Comparison of ENCODE assay signal across 14 cellular contexts in genomic region chr10:44309939-44310761, GRCh38.
A peak's percentile ranks its signal among the peaks of the same experiment; 100 is the strongest.
DNase-seq lines count a peak whose midpoint lies in the region; ATAC-seq, FAIRE-seq and TF ChIP-seq lines count a peak whose summit lies in the region.
"Had no signal": no experiment of that assay in that cellular context is flagged by ENCODE, and none has a peak within 500 bp of the region (broad histone marks: within the 10 kb centered on the region; RNA-seq: fewer than 3 reads in every experiment).

No MANE protein-coding gene starts in this region.

- no peak for ATAC-seq in heart left ventricle
- no peak for ATAC-seq in GM12878
- peak in 1 of 2 donors; percentile 37 for ATAC-seq in naive thymus-derived CD8-positive, alpha-beta T cell
- no peak for ATAC-seq in GM18870 (IDR thresholded peaks at IDR 0.05; ENCODE audit: unreplicated experiment)
- ATAC-seq in HG03439 (IDR thresholded peaks at IDR 0.05; ENCODE audit: unreplicated experiment) = no peak

- H3K4me3 ChIP-seq in heart left ventricle = peak overlapping the region in 9 of 12 donors; percentile 43 to 60 (median 50)
- H3K4me3 ChIP-seq in GM12878 = no peak overlapping the region; the same call in 1 of the 2 replicates
- peak overlapping the region in 1 of 2 donors; percentile 21 for H3K4me3 ChIP-seq in vagina
- H3K4me3 ChIP-seq: HAP-1 had no signal

- H3K36me3 ChIP-seq in heart left ventricle = no peaks in the 10 kb centered on the region
- no peaks in the 10 kb centered on the region for H3K36me3 ChIP-seq in GM12878 (ENCODE audit: control insufficient read depth in 2 of 2, insufficient read depth in 2 of 2, low read length in 1 of 2)
- no peaks in the 10 kb centered on the region for H3K36me3 ChIP-seq in vagina
- H3K36me3 ChIP-seq: colonic mucosa, HAP-1, upper lobe of left lung had no signal

- TF ChIP-seq CTCF in heart left ventricle (IDR thresholded peaks at IDR 0.05) = no peak
- no peak for TF ChIP-seq CTCF in GM12878 (IDR thresholded peaks at IDR 0.05 in 2 of 3, conservative IDR thresholded peaks at IDR 0.05 in 1 of 3; ENCODE audit: control insufficient read depth in 2 of 3, extremely low read depth in 1 of 3, insufficient read depth in 1 of 3, low read depth in 3 of 3, low read length in 3 of 3)
- TF ChIP-seq CTCF in vagina (IDR thresholded peaks at IDR 0.05) = no peak

- H3K27me3 Mint-ChIP-seq in naive thymus-derived CD8-positive, alpha-beta T cell = peaks cover 14 to 40% (median 16%) of the 10 kb centered on the region in 5 donors

- peak overlapping the region; percentile 28; the same call in 1 of the 2 replicates for H2AFZ ChIP-seq in GM12878 (ENCODE audit: control insufficient read depth, low read depth, low read length)

- SMC1A ChIA-PET in GM12878 (lab: Charles Lee; ENCODE audit: uncharacterized antibody, unreplicated experiment) = interaction anchor here (1.0 to 2.4 kb wide), 2 partner anchors 49 to 208 kb away, joined by 3 to 19 read pairs; no protein-coding TSS in a partner anchor

- H3K27me3 ChIP-seq in heart left ventricle (no peaks in the 10 kb centered on the region), GM12878 (replicated peaks in 1 of 2; ENCODE audit: control insufficient read depth in 2 of 2, insufficient read depth in 2 of 2, low read length in 1 of 2) (no peaks in the 10 kb centered on the region), vagina (no peaks in the 10 kb centered on the region)
- H3K27me3 ChIP-seq: colonic mucosa, upper lobe of left lung had no signal

- RAD21 ChIA-PET in GM12878 (lab: Charles Lee; ENCODE audit: unreplicated experiment) = interaction anchor here (1.3 to 1.4 kb wide), 2 partner anchors 10 to 185 kb away, joined by 3 to 4 read pairs; no protein-coding TSS in a partner anchor

- no peaks in the 10 kb centered on the region for H4K20me1 ChIP-seq in GM12878 (ENCODE audit: control insufficient read depth, insufficient read depth)

- no peaks in the 10 kb centered on the region for H3K9me3 Mint-ChIP-seq in naive thymus-derived CD8-positive, alpha-beta T cell
- H3K9me3 Mint-ChIP-seq: activated CD4-positive, alpha-beta memory T cell treated with anti-CD3 and anti-CD28 coated beads, Interleukin-2, amount 10 ng/mL, durations not matched to agents 7 days and 5 days; neural crest cell had no signal

- peak overlapping the region in 5 of 10 donors; percentile 20 to 93 (median 24) for H3K27ac Mint-ChIP-seq in naive thymus-derived CD8-positive, alpha-beta T cell
- H3K27ac Mint-ChIP-seq: activated CD4-positive, alpha-beta memory T cell treated with anti-CD3 and anti-CD28 coated beads, Interleukin-2, amount 10 ng/mL, durations not matched to agents 7 days and 5 days had no signal

- no peak for TF ChIP-seq EP300 in GM12878 (IDR thresholded peaks at IDR 0.05; ENCODE audit: borderline replicate concordance in 1 of 2, control insufficient read depth in 1 of 2, low read depth in 2 of 2, low read length in 2 of 2)

- FAIRE-seq in GM12878 (lab: Jason Lieb, UNC) = no peak

- H3K4me1 ChIP-seq in heart left ventricle (peaks cover 0 to 12% (median 10%) of the 10 kb centered on the region in 12 donors), GM12878 (ENCODE audit: control insufficient read depth, insufficient read depth, low read length) (peaks cover 29% of the 10 kb centered on the region), vagina (peaks cover 31% of the 10 kb centered on the region)
- H3K4me1 ChIP-seq: HAP-1 had no signal

- no TSS peak for BruUV-seq in GM12878 (replicated peaks; lab: Mats Ljungman, UMichigan)

- DNase-seq in heart left ventricle (no peak), cardiac septum (ENCODE audit: low spot score) (no peak), GM12878 (ENCODE audit: low read depth, low spot score) (no peak), vagina (ENCODE audit: extremely low spot score in 2 of 2) (peak in 1 of 2 donors; percentile 78)
- peak in 2 of 10 donors; percentile 5 to 10 for DNase-seq in naive thymus-derived CD8-positive, alpha-beta T cell
- no peak for DNase-seq in activated CD4-positive, alpha-beta T cell treated with anti-CD3 and anti-CD28 coated beads for 4 hours
- DNase-seq: T1000 had no signal

- H3K4me3 Mint-ChIP-seq in naive thymus-derived CD8-positive, alpha-beta T cell = peak overlapping the region in 8 of 10 donors; percentile 32 to 75 (median 60)
- H3K4me3 Mint-ChIP-seq: activated CD4-positive, alpha-beta memory T cell treated with anti-CD3 and anti-CD28 coated beads, Interleukin-2, amount 10 ng/mL, durations not matched to agents 7 days and 5 days; neural crest cell had no signal

- H3K9me3 ChIP-seq in heart left ventricle = no peaks in the 10 kb centered on the region
- no peaks in the 10 kb centered on the region; the same call in 2 of the 3 replicates for H3K9me3 ChIP-seq in GM12878 (replicated peaks; ENCODE audit: control insufficient read depth, insufficient read depth, low read length)
- H3K9me3 ChIP-seq in vagina = no peaks in the 10 kb centered on the region
- H3K9me3 ChIP-seq: colonic mucosa, HAP-1, upper lobe of left lung had no signal

- H3K9ac ChIP-seq in GM12878 (ENCODE audit: control insufficient read depth, insufficient read depth, low read length) = no peak overlapping the region

- H3K36me3 Mint-ChIP-seq in naive thymus-derived CD8-positive, alpha-beta T cell = no peaks in the 10 kb centered on the region

- H3K79me2 ChIP-seq in GM12878 (ENCODE audit: control insufficient read depth, insufficient read depth, low read length) = no peaks in the 10 kb centered on the region

- intact Hi-C loops in heart left ventricle (cut with DNase I) (loop anchor here (2.0 to 10.0 kb wide), 17 partner anchors 72 to 638 kb away; partner anchors contain the start of gene CXCL12 (in 4 of the 10)), cardiac septum (cut with DNase I) (loop anchor here (1.0 to 5.0 kb wide), 4 partner anchors 72 to 638 kb away; no protein-coding TSS in a partner anchor), GM12878 (cut with micrococcal nuclease; ENCODE audit: unreplicated experiment) (loop anchor here (5.0 to 10.0 kb wide), 3 partner anchors 77 to 638 kb away; partner anchors contain the start of gene CXCL12), vagina (cut with DNase I) (loop anchor here (5.0 kb wide), 2 partner anchors 72 to 628 kb away; no protein-coding TSS in a partner anchor)

- peaks cover 7 to 13% (median 10%) of the 10 kb centered on the region in 4 donors for H3K4me1 Mint-ChIP-seq in naive thymus-derived CD8-positive, alpha-beta T cell

- POLR2A ChIA-PET in GM12878 (lab: Charles Lee) = no interaction called here
- POLR2A ChIA-PET in naive thymus-derived CD8-positive, alpha-beta T cell (lab: Charles Lee) = no interaction called here

- TF ChIP-seq POLR2A in heart left ventricle (IDR thresholded peaks at IDR 0.05) = no peak
- TF ChIP-seq POLR2A in GM12878 (IDR thresholded peaks at IDR 0.05; ENCODE audit: low read depth, low read length) = no peak
- no peak for TF ChIP-seq POLR2A in vagina (IDR thresholded peaks at IDR 0.05)

- in situ Hi-C loops in GM12878 (cut with MboI) = loop anchor here (5.0 kb wide), 1 partner anchor 298 kb away; no protein-coding TSS in a partner anchor

- WGBS in heart left ventricle, 4 donors = 90 to 93% (median 92%) methylated on average over 32 of the region's 32 CpGs
- 55% methylated on average over 32 of the region's 32 CpGs for WGBS in GM12878 (ENCODE audit: insufficient coverage, insufficient replicate concordance, low lambda C conversion rate, missing lambda C conversion rate)

- CTCF ChIA-PET in GM12878 (lab: Yijun Ruan, JAX) = no interaction called here

- TF ChIP-seq RAD21 in GM12878 (IDR thresholded peaks at IDR 0.05; ENCODE audit: insufficient read depth, low read depth, low read length) = no peak

- H3K4me2 ChIP-seq in GM12878 (ENCODE audit: control insufficient read depth, insufficient read depth) = peak overlapping the region; percentile 71

- H3K27ac ChIP-seq in heart left ventricle (peak overlapping the region in 3 of 12 donors; percentile 41 to 73 (median 51)), GM12878 (ENCODE audit: control insufficient read depth, insufficient read depth) (no peak overlapping the region), vagina (peak overlapping the region; percentile 82)
- H3K27ac ChIP-seq: colonic mucosa had no signal

TF ChIP-seq in GM12878, 131 proteins besides CTCF, POLR2A, EP300 and RAD21:
- TF ChIP-seq CREM (IDR thresholded peaks at IDR 0.05; ENCODE audit: low read depth) (0 out of 2 replicates have a peak, but pooled peaks have one; percentile 22), POLR2AphosphoS2 (IDR thresholded peaks at IDR 0.05; ENCODE audit: low read depth, low read length) (no peak), YBX1 (IDR thresholded peaks at IDR 0.05) (no peak), BRCA1 (IDR thresholded peaks at IDR 0.05; ENCODE audit: low read depth, low read length) (no peak)
